ENCODE assay signal across 14 cellular contexts in the genomic region with DNA sequence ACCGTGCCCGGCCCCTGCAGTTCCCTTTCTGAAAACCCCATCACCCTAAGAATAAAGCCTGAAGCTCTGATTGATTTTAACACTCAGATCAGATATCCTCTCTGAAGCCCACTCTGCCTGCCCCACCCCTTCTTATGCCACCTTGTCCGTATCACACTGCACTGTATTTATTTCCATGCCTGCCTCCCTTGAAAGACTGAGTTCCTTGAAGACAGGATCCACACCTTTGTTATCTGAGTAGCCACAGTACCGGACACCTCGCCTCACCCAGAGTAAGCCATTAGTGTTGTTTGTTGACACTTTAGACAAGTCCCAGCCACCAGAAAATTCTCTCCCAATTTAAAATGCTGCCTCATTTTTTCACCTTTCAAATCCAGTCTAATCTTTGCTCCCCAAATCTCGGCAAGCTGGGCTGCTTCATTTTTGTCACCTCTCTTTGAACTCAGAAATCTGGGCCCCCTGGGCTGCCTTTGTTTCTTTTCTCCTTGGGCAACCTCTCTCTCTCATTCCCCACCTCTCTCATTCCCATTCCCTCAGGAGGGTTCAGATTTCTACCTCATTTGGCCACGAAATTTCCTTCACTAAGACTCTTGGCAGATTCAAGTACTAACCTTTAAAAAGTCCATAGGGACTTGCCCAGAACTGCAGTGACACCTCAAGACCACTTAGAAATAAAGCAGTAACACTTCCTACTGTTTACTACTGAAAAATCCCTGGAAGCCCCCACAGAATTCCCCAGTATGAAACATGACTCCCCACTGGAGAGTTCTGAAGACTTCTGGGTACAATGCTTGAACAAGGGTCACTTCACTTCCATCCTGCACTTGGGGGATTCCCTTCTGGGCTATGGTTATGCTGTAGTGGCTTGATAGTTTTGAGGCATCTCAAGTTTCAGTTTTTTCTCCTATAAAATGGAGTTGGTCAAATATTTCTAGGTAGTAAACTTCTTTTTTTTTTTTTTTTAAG. TPM values are rescaled to one million over a fixed set of nuclear protein-coding genes. Genes with fewer than 3 reads are reported as not detected.
DNase-seq lines count a peak whose midpoint lies in the region; ATAC-seq and TF ChIP-seq lines count a peak whose summit lies in the region.
"Had no signal": no experiment of that assay in that cellular context is flagged by ENCODE, and none has a peak within 500 bp of the region (broad histone marks: within the 10 kb centered on the region; RNA-seq: fewer than 3 reads in every experiment).

No MANE protein-coding gene starts in this region.

- H3K36me3 ChIP-seq in HUES64 (ENCODE audit: insufficient read depth, low read length) = peaks cover 14% of the 10 kb centered on the region; the same call in 1 of the 2 replicates
- no peaks in the 10 kb centered on the region for H3K36me3 ChIP-seq in colonic mucosa
- no peaks in the 10 kb centered on the region for H3K36me3 ChIP-seq in brain microvascular endothelial cell (replicated peaks)
- H3K36me3 ChIP-seq in mucosa of descending colon (ENCODE audit: low read depth) = peaks cover 5% of the 10 kb centered on the region
- H3K36me3 ChIP-seq: MG63 had no signal

- ATAC-seq in activated naive CD8-positive, alpha-beta T cell treated with anti-CD3 and anti-CD28 coated beads, Interleukin-2, amount 50 U/mL, for 24 hours = no peak
- peak; percentile 32 to 76 for ATAC-seq in natural killer cell treated with Interleukin-12 subunit alpha and Interleukin-12 subunit beta and Interleukin-15 and Interleukin-18, amount 100 ng/mL, for 72 hours
- ATAC-seq in mucosa of descending colon = no peak

- in situ Hi-C loops in brain microvascular endothelial cell (cut with HindIII; ENCODE audit: low pct_ligation_motif_present, low sequenced_read_pairs) = no loop called here

- H3K4me3 Mint-ChIP-seq in activated naive CD8-positive, alpha-beta T cell treated with anti-CD3 and anti-CD28 coated beads, Interleukin-2, amount 50 U/mL, for 24 hours = peak overlapping the region; percentile 1
- H3K4me3 Mint-ChIP-seq in natural killer cell treated with Interleukin-12 subunit alpha and Interleukin-12 subunit beta and Interleukin-15 and Interleukin-18, amount 100 ng/mL, for 72 hours = peak overlapping the region; percentile 53
- H3K4me3 Mint-ChIP-seq: CD4-positive, alpha-beta memory T cell had no signal

- WGBS in HUES64 = 68% methylated on average over 7 of the region's 7 CpGs

- H3K27ac ChIP-seq in HUES64 (ENCODE audit: low read depth, low read length) = peak overlapping the region; percentile 27; the same call in 1 of the 2 replicates
- H3K27ac ChIP-seq in colonic mucosa = no peak overlapping the region
- H3K27ac ChIP-seq in brain microvascular endothelial cell = no peak overlapping the region

- H3K27me3 Mint-ChIP-seq in activated naive CD8-positive, alpha-beta T cell treated with anti-CD3 and anti-CD28 coated beads, Interleukin-2, amount 50 U/mL, for 24 hours = no peaks in the 10 kb centered on the region
- H3K27me3 Mint-ChIP-seq in natural killer cell treated with Interleukin-12 subunit alpha and Interleukin-12 subunit beta and Interleukin-15 and Interleukin-18, amount 100 ng/mL, for 72 hours = no peaks in the 10 kb centered on the region
- H3K27me3 Mint-ChIP-seq: CD4-positive, alpha-beta memory T cell had no signal

- H3K4me1 Mint-ChIP-seq in activated naive CD8-positive, alpha-beta T cell treated with anti-CD3 and anti-CD28 coated beads, Interleukin-2, amount 50 U/mL, for 24 hours = peaks cover 49% of the 10 kb centered on the region
- peaks cover 34 to 44% of the 10 kb centered on the region in 2 donors for H3K4me1 Mint-ChIP-seq in natural killer cell treated with Interleukin-12 subunit alpha and Interleukin-12 subunit beta and Interleukin-15 and Interleukin-18, amount 100 ng/mL, for 72 hours (ENCODE audit: low read depth in 2 of 2)

- no peak overlapping the region; the same call in 1 of the 2 replicates for H3K9ac ChIP-seq in HUES64 (ENCODE audit: low read depth, low read length)
- no peak overlapping the region for H3K9ac ChIP-seq in colonic mucosa (ENCODE audit: low read depth in 2 of 2, low read length in 2 of 2)

- H3K9me3 ChIP-seq in HUES64 (ENCODE audit: insufficient read depth, low read depth, low read length) = no peaks in the 10 kb centered on the region
- no peaks in the 10 kb centered on the region for H3K9me3 ChIP-seq in colonic mucosa
- no peaks in the 10 kb centered on the region for H3K9me3 ChIP-seq in mucosa of descending colon
- H3K9me3 ChIP-seq: esophagus squamous epithelium, MG63 had no signal

- H3K27ac Mint-ChIP-seq in activated naive CD8-positive, alpha-beta T cell treated with anti-CD3 and anti-CD28 coated beads, Interleukin-2, amount 50 U/mL, for 24 hours = peak overlapping the region; percentile 66
- peak overlapping the region; percentile 71 to 80 for H3K27ac Mint-ChIP-seq in natural killer cell treated with Interleukin-12 subunit alpha and Interleukin-12 subunit beta and Interleukin-15 and Interleukin-18, amount 100 ng/mL, for 72 hours

- H3K27me3 ChIP-seq in HUES64 (ENCODE audit: insufficient read depth, low read length) (no peaks in the 10 kb centered on the region), colonic mucosa (no peaks in the 10 kb centered on the region), brain microvascular endothelial cell (replicated peaks) (no peaks in the 10 kb centered on the region)
- H3K27me3 ChIP-seq: esophagus squamous epithelium, MG63 had no signal

- no peaks in the 10 kb centered on the region for H3K9me3 Mint-ChIP-seq in activated naive CD8-positive, alpha-beta T cell treated with anti-CD3 and anti-CD28 coated beads, Interleukin-2, amount 50 U/mL, for 24 hours
- no peaks in the 10 kb centered on the region for H3K9me3 Mint-ChIP-seq in natural killer cell treated with Interleukin-12 subunit alpha and Interleukin-12 subunit beta and Interleukin-15 and Interleukin-18, amount 100 ng/mL, for 72 hours

- H3K4me1 ChIP-seq in HUES64 (ENCODE audit: insufficient read depth, low read length) (peaks cover 18% of the 10 kb centered on the region), colonic mucosa (no peaks in the 10 kb centered on the region), mucosa of descending colon (ENCODE audit: low read depth) (peaks cover 12% of the 10 kb centered on the region)

- intact Hi-C loops in colonic mucosa (cut with DNase I) (no loop called here), mucosa of descending colon (cut with DNase I, micrococcal nuclease) (no loop called here)

- no peak for TF ChIP-seq CTCF in GM10266 (IDR thresholded peaks at IDR 0.05; ENCODE audit: control insufficient read depth, insufficient read depth, low read depth, missing control alignments)
- no peak for TF ChIP-seq CTCF in colonic mucosa (IDR thresholded peaks at IDR 0.05)
- no peak for TF ChIP-seq CTCF in brain microvascular endothelial cell (IDR thresholded peaks at IDR 0.05; ENCODE audit: low read depth, low read length, missing control alignments)
- TF ChIP-seq CTCF in mucosa of descending colon (IDR thresholded peaks at IDR 0.05) = no peak

- DNase-seq in GM10266 (ENCODE audit: extremely low spot score) (peak; percentile 40), colonic mucosa (no peak), brain microvascular endothelial cell (no peak), mucosa of descending colon (no peak)
- DNase-seq in activated naive CD8-positive, alpha-beta T cell treated with anti-CD3 and anti-CD28 coated beads, Interleukin-2, amount 50 U/mL, for 24 hours = no peak
- DNase-seq in natural killer cell treated with Interleukin-12 subunit alpha and Interleukin-12 subunit beta and Interleukin-15 and Interleukin-18, amount 100 ng/mL, for 72 hours (ENCODE audit: low spot score) = no peak
- no peak for DNase-seq in stimulated activated naive CD4-positive, alpha-beta T cell (lab: John Stamatoyannopoulos, UW)
- DNase-seq: activated T-cell treated with anti-CD3 and anti-CD28 coated beads, Interleukin-2, amount 50 U/mL, for 48 hours; CD4-positive, alpha-beta memory T cell; central memory CD4-positive, alpha-beta T cell; esophagus squamous epithelium; MG63; NCI-H510A had no signal

- H3K4me3 ChIP-seq in HUES64 (ENCODE audit: low read length) (no peak overlapping the region), colonic mucosa (no peak overlapping the region), brain microvascular endothelial cell (ENCODE audit: low read depth, low read length) (no peak overlapping the region), mucosa of descending colon (no peak overlapping the region)
- H3K4me3 ChIP-seq: esophagus squamous epithelium, MG63 had no signal

- H3K36me3 Mint-ChIP-seq in activated naive CD8-positive, alpha-beta T cell treated with anti-CD3 and anti-CD28 coated beads, Interleukin-2, amount 50 U/mL, for 24 hours (ENCODE audit: low read depth) = peaks cover 5% of the 10 kb centered on the region
- peaks cover 5% of the 10 kb centered on the region for H3K36me3 Mint-ChIP-seq in natural killer cell treated with Interleukin-12 subunit alpha and Interleukin-12 subunit beta and Interleukin-15 and Interleukin-18, amount 100 ng/mL, for 72 hours

RNA-seq across cellular contexts. Expression of gene PPP1R15B, which starts 8.7 kb away (rescaled TPM):
- polyA plus RNA-seq in HUES64 (2013, experiment 1 of 2) = 19.8 TPM
- polyA plus RNA-seq in HUES64 (2013, experiment 2 of 2) = 21.0 TPM
- 10 to 100 TPM; 93.1 to 98.6 TPM for total RNA-seq in natural killer cell treated with Interleukin-12 subunit alpha and Interleukin-12 subunit beta and Interleukin-15 and Interleukin-18, amount 100 ng/mL, for 72 hours
- total RNA-seq in colonic mucosa (10 to 100 TPM; 50.8 to 79.6 TPM), mucosa of descending colon (10 to 100 TPM; 56.7 to 60.2 (median 60.1) TPM)

Comparison
In these comparisons a context has a peak if more than half of its experiments do, and no peak if none do; other contexts are left out.
1. ATAC-seq: peak in natural killer cell treated with Interleukin-12 subunit alpha and Interleukin-12 subunit beta and Interleukin-15 and Interleukin-18, amount 100 ng/mL, for 72 hours (2 of 2); none in activated naive CD8-positive, alpha-beta T cell treated with anti-CD3 and anti-CD28 coated beads, Interleukin-2, amount 50 U/mL, for 24 hours (single experiment) and mucosa of descending colon (single experiment).